17 cellular contexts compared by ENCODE assay signal in the genomic region with DNA sequence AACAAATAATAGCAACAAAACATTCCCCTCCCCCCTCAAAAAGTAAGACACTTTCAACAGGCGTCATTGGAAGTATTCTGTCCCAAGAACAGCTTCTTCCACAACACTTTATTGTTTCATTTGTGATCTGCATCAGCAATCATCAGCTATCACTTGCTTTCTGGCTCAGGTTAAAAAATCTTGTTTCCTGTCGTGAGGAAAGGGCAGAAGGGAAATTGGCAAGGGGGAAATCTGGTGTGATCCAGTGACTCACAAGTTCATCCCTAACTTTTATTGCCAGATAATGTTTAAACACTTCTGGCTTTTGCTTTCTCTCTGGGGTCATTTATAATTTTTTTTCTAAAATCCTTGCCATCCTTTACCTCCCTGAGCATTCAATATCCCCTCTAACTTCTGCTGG.
"Had no signal": no experiment of that assay in that cellular context is flagged by ENCODE, and none has a peak within 500 bp of the region (broad histone marks: within the 10 kb centered on the region; RNA-seq: fewer than 3 reads in every experiment).

No MANE protein-coding gene starts in this region.

- DNase-seq: activated CD4-positive, alpha-beta T cell treated with anti-CD3 and anti-CD28 coated beads, Interleukin-2, amount 10 ng/mL, durations not matched to agents 24 days and 14 days; activated CD4-positive, CD25-positive, alpha-beta regulatory T cell; activated CD8-positive, alpha-beta T cell treated with anti-CD3 and anti-CD28 coated beads, Interleukin-2, amount 10 ng/mL, durations not matched to agents 7 days and 5 days; activated naive CD4-positive, alpha-beta T cell treated with Interleukin-2 at 50 U/mL for 16 hours; activated T-cell treated with anti-CD3 and anti-CD28 coated beads, Interleukin-2, amount 50 U/mL, for 24 hours; body of pancreas; dorsolateral prefrontal cortex; head of caudate nucleus; kidney; naive thymus-derived CD8-positive, alpha-beta T cell; right lobe of liver; stimulated activated CD4-positive, alpha-beta T cell treated with anti-CD3 and anti-CD28 coated beads, Interleukin-4, amount 100 ng/mL, for 4 hours; T1000; testis had no signal

- H3K4me3 ChIP-seq: body of pancreas, dorsolateral prefrontal cortex, prostate gland, right lobe of liver, smooth muscle cell, testis had no signal

- ATAC-seq: activated CD8-positive, alpha-beta T cell treated with anti-CD3 and anti-CD28 coated beads, Interleukin-2, amount 10 ng/mL, durations not matched to agents 7 days and 5 days; body of pancreas; naive thymus-derived CD8-positive, alpha-beta T cell; right lobe of liver; stimulated activated memory B cell treated with anti-CD40 and anti-IgM and Interleukin-4, amounts not matched to agents 10 μg/mL and 1 μg/mL and 100 μg/mL, for 72 hours had no signal
